19 cellular contexts compared by ENCODE assay signal in the genomic region with DNA sequence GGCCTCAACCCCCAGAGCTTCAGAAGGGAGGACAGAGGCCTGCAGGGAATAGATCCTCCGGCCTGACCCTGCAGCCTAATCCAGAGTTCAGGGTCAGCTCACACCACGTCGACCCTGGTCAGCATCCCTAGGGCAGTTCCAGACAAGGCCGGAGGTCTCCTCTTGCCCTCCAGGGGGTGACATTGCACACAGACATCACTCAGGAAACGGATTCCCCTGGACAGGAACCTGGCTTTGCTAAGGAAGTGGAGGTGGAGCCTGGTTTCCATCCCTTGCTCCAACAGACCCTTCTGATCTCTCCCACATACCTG. TPM values are rescaled to one million over a fixed set of nuclear protein-coding genes. Genes with fewer than 3 reads are reported as not detected.
DNase-seq lines count a peak whose midpoint lies in the region; ATAC-seq and TF ChIP-seq lines count a peak whose summit lies in the region.
"Had no signal": no experiment of that assay in that cellular context is flagged by ENCODE, and none has a peak within 500 bp of the region (broad histone marks: within the 10 kb centered on the region; RNA-seq: fewer than 3 reads in every experiment).

No MANE protein-coding gene starts in this region.

- no peak for TF ChIP-seq POLR2A in NB4 (IDR thresholded peaks at IDR 0.05; ENCODE audit: extremely low read depth, insufficient read length)

- H3K27ac Mint-ChIP-seq in WTC11 = no peak overlapping the region
- H3K27ac Mint-ChIP-seq: activated T-helper 2 cell treated with anti-CD3 and anti-CD28 coated beads, Interferon-gamma antibody, Interleukin-2, Interleukin-4, amounts not matched to agents 10 μg/mL and 5 μg/mL and 100 μg/mL, durations not matched to agents 14 hours and 24 hours and 36 hours; CD4-positive, alpha-beta memory T cell; naive thymus-derived CD4-positive, alpha-beta T cell; T-helper 1 cell treated with Interleukin-12 subunit alpha and Interleukin-12 subunit beta and Interleukin-4 antibody, amounts not matched to agents 30 μg/mL and 1 μg/mL, for 36 hours had no signal

- POLR2A ChIA-PET in WTC11 (lab: Charles Lee) = no interaction called here

- no peak overlapping the region for H3K4me3 Mint-ChIP-seq in WTC11

- H3K36me3 Mint-ChIP-seq in WTC11 = no peaks in the 10 kb centered on the region
- H3K36me3 Mint-ChIP-seq: CD4-positive, alpha-beta memory T cell; naive thymus-derived CD4-positive, alpha-beta T cell had no signal

- DNase-seq in NCI-H82 (lab: John Stamatoyannopoulos, UW) = peak; percentile 18
- DNase-seq in NCI-H82 treated with DMSO at 0.1 percent for 48 hours (lab: John Stamatoyannopoulos, UW; ENCODE audit: unreplicated experiment) = no peak
- no peak for DNase-seq in NB4 (ENCODE audit: low read depth)
- peak; percentile 24 for DNase-seq in WTC11 (ENCODE audit: low spot score)
- DNase-seq in retinal pigment epithelial cell (ENCODE audit: low read depth) = no peak
- no peak for DNase-seq in stimulated activated CD4-positive, alpha-beta T cell treated with anti-CD3 and anti-CD28 coated beads, Interleukin-4, amount 100 ng/mL, for 4 hours
- DNase-seq: esophagus squamous epithelium, ovary, SIG-M5, sigmoid colon had no signal

- CTCF ChIA-PET in WTC11 (lab: Charles Lee) = interaction anchor here (0.6 to 3.0 kb wide), 71 partner anchors 10 to 268 kb away, joined by 3 to 133 read pairs (median 6); a partner anchor contains a TSS

- TF ChIP-seq CTCF in NB4 (IDR thresholded peaks at IDR 0.05; ENCODE audit: low read depth, low read length) (peak; percentile 27), WTC11 (IDR thresholded peaks at IDR 0.05) (no peak), retinal pigment epithelial cell (conservative IDR thresholded peaks at IDR 0.05; ENCODE audit: low read depth, low read length) (peak; percentile 10)

- H3K4me3 ChIP-seq in NB4 (ENCODE audit: low read depth, low read length) = no peak overlapping the region
- no peak overlapping the region for H3K4me3 ChIP-seq in retinal pigment epithelial cell (ENCODE audit: low read length)
- H3K4me3 ChIP-seq: ovary had no signal

- ATAC-seq in WTC11 = 0 out of 2 replicates have a peak, but pooled peaks have one; percentile 5
- no peak for ATAC-seq in GM21360 (IDR thresholded peaks at IDR 0.05; ENCODE audit: unreplicated experiment)
- ATAC-seq in GM18498 (IDR thresholded peaks at IDR 0.05; ENCODE audit: unreplicated experiment) = no peak

- H3K4me1 Mint-ChIP-seq in WTC11 = 0 out of 2 replicates have a peak, but pooled peaks cover 2% of the 10 kb centered on the region

- peaks cover 24% of the 10 kb centered on the region for H3K27me3 Mint-ChIP-seq in WTC11 (ENCODE audit: low read depth)

- no peaks in the 10 kb centered on the region for H3K9me3 Mint-ChIP-seq in WTC11
- H3K9me3 Mint-ChIP-seq: activated T-helper 2 cell treated with anti-CD3 and anti-CD28 coated beads, Interferon-gamma antibody, Interleukin-2, Interleukin-4, amounts not matched to agents 10 μg/mL and 5 μg/mL and 100 μg/mL, durations not matched to agents 14 hours and 24 hours and 36 hours; T-helper 1 cell treated with Interleukin-12 subunit alpha and Interleukin-12 subunit beta and Interleukin-4 antibody, amounts not matched to agents 30 μg/mL and 1 μg/mL, for 36 hours had no signal

TF ChIP-seq in WTC11, 78 proteins besides CTCF, POLR2A, EP300 and RAD21:
- no peak for TF ChIP-seq HMGA2 (CRISPR knock-in tag; IDR thresholded peaks at IDR 0.05)
- no peak for TF ChIP-seq FOXJ3 (CRISPR knock-in tag; IDR thresholded peaks at IDR 0.05; ENCODE audit: borderline replicate concordance)
- TF ChIP-seq, protein P1, sequence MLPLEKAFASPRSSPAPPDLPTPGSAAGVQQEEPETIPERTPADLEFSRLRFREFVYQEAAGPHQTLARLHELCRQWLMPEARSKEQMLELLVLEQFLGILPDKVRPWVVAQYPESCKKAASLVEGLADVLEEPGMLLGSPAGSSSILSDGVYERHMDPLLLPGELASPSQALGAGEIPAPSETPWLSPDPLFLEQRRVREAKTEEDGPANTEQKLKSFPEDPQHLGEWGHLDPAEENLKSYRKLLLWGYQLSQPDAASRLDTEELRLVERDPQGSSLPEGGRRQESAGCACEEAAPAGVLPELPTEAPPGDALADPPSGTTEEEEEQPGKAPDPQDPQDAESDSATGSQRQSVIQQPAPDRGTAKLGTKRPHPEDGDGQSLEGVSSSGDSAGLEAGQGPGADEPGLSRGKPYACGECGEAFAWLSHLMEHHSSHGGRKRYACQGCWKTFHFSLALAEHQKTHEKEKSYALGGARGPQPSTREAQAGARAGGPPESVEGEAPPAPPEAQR (CRISPR knock-in tag; IDR thresholded peaks at IDR 0.05) = no peak
- TF ChIP-seq, protein P2, sequence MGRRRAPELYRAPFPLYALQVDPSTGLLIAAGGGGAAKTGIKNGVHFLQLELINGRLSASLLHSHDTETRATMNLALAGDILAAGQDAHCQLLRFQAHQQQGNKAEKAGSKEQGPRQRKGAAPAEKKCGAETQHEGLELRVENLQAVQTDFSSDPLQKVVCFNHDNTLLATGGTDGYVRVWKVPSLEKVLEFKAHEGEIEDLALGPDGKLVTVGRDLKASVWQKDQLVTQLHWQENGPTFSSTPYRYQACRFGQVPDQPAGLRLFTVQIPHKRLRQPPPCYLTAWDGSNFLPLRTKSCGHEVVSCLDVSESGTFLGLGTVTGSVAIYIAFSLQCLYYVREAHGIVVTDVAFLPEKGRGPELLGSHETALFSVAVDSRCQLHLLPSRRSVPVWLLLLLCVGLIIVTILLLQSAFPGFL (CRISPR knock-in tag; IDR thresholded peaks at IDR 0.05; ENCODE audit: borderline replicate concordance) = no peak
- TF ChIP-seq ZNF138 (CRISPR knock-in tag; conservative IDR thresholded peaks at IDR 0.05) = no peak
- TF ChIP-seq FOXK1 (CRISPR knock-in tag; IDR thresholded peaks at IDR 0.05) = no peak
- TF ChIP-seq IRF2 (CRISPR knock-in tag; IDR thresholded peaks at IDR 0.05; ENCODE audit: borderline replicate concordance, low read depth) = no peak
- no peak for TF ChIP-seq SP1 (CRISPR knock-in tag; conservative IDR thresholded peaks at IDR 0.05)
- no peak for TF ChIP-seq EMX1 (CRISPR knock-in tag; IDR thresholded peaks at IDR 0.05)
- no peak for TF ChIP-seq ZNF416 (CRISPR knock-in tag; IDR thresholded peaks at IDR 0.05)
- TF ChIP-seq, protein P3, sequence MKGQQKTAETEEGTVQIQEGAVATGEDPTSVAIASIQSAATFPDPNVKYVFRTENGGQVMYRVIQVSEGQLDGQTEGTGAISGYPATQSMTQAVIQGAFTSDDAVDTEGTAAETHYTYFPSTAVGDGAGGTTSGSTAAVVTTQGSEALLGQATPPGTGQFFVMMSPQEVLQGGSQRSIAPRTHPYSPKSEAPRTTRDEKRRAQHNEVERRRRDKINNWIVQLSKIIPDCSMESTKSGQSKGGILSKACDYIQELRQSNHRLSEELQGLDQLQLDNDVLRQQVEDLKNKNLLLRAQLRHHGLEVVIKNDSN (CRISPR knock-in tag; IDR thresholded peaks at IDR 0.05) = no peak
- no peak for TF ChIP-seq TEAD4 (CRISPR knock-in tag; IDR thresholded peaks at IDR 0.05)
- TF ChIP-seq, protein P4, sequence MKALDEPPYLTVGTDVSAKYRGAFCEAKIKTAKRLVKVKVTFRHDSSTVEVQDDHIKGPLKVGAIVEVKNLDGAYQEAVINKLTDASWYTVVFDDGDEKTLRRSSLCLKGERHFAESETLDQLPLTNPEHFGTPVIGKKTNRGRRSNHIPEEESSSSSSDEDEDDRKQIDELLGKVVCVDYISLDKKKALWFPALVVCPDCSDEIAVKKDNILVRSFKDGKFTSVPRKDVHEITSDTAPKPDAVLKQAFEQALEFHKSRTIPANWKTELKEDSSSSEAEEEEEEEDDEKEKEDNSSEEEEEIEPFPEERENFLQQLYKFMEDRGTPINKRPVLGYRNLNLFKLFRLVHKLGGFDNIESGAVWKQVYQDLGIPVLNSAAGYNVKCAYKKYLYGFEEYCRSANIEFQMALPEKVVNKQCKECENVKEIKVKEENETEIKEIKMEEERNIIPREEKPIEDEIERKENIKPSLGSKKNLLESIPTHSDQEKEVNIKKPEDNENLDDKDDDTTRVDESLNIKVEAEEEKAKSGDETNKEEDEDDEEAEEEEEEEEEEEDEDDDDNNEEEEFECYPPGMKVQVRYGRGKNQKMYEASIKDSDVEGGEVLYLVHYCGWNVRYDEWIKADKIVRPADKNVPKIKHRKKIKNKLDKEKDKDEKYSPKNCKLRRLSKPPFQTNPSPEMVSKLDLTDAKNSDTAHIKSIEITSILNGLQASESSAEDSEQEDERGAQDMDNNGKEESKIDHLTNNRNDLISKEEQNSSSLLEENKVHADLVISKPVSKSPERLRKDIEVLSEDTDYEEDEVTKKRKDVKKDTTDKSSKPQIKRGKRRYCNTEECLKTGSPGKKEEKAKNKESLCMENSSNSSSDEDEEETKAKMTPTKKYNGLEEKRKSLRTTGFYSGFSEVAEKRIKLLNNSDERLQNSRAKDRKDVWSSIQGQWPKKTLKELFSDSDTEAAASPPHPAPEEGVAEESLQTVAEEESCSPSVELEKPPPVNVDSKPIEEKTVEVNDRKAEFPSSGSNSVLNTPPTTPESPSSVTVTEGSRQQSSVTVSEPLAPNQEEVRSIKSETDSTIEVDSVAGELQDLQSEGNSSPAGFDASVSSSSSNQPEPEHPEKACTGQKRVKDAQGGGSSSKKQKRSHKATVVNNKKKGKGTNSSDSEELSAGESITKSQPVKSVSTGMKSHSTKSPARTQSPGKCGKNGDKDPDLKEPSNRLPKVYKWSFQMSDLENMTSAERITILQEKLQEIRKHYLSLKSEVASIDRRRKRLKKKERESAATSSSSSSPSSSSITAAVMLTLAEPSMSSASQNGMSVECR (CRISPR knock-in tag; IDR thresholded peaks at IDR 0.05; ENCODE audit: borderline replicate concordance) = no peak

RNA-seq across cellular contexts. Expression of a gene that starts 1.0 kb away (rescaled TPM):
- total RNA-seq in WTC11 (2021) = 0.23 to 1.3 TPM (median 0.46 TPM) in 3 replicates
- total RNA-seq: activated CD8-positive, alpha-beta memory T cell treated with anti-CD3 and anti-CD28 coated beads for 36 hours; activated T-helper 2 cell treated with anti-CD3 and anti-CD28 coated beads, Interferon-gamma antibody, Interleukin-2, Interleukin-4, amounts not matched to agents 10 μg/mL and 5 μg/mL and 100 μg/mL, durations not matched to agents 14 hours and 24 hours and 36 hours; CD4-positive, alpha-beta memory T cell; naive thymus-derived CD4-positive, alpha-beta T cell; urinary bladder had no signal

RNA-seq across cellular contexts. Expression of a gene that starts 19.4 kb away (rescaled TPM):
- 0.15 to 0.21 TPM (median 0.18 TPM) in 3 replicates for total RNA-seq in WTC11 (2021)
- total RNA-seq: activated CD8-positive, alpha-beta memory T cell treated with anti-CD3 and anti-CD28 coated beads for 36 hours; activated T-helper 2 cell treated with anti-CD3 and anti-CD28 coated beads, Interferon-gamma antibody, Interleukin-2, Interleukin-4, amounts not matched to agents 10 μg/mL and 5 μg/mL and 100 μg/mL, durations not matched to agents 14 hours and 24 hours and 36 hours; CD4-positive, alpha-beta memory T cell; lower lobe of right lung; naive thymus-derived CD4-positive, alpha-beta T cell; urinary bladder had no signal

RNA-seq across cellular contexts. Expression of a gene that starts 47.9 kb away (rescaled TPM):
- 0.37 to 0.53 TPM (median 0.41 TPM) in 3 replicates for total RNA-seq in WTC11 (2021)
- total RNA-seq: activated CD8-positive, alpha-beta memory T cell treated with anti-CD3 and anti-CD28 coated beads for 36 hours; activated T-helper 2 cell treated with anti-CD3 and anti-CD28 coated beads, Interferon-gamma antibody, Interleukin-2, Interleukin-4, amounts not matched to agents 10 μg/mL and 5 μg/mL and 100 μg/mL, durations not matched to agents 14 hours and 24 hours and 36 hours; CD4-positive, alpha-beta memory T cell had no signal

Comparison
In these comparisons a context has a peak if more than half of its experiments do, and no peak if none do; other contexts are left out.
1. DNase-seq: peak in NCI-H82 (single experiment) and WTC11 (single experiment); none in NCI-H82 treated with DMSO at 0.1 percent for 48 hours (single experiment), NB4 (single experiment), retinal pigment epithelial cell (single experiment) and stimulated activated CD4-positive, alpha-beta T cell treated with anti-CD3 and anti-CD28 coated beads, Interleukin-4, amount 100 ng/mL, for 4 hours (0 of 2).